ENCODE assay signal across 24 cellular contexts in genomic region chr3:193771736-193772135, GRCh38.
"Had no signal": no experiment of that assay in that cellular context is flagged by ENCODE, and none has a peak within 500 bp of the region (broad histone marks: within the 10 kb centered on the region; RNA-seq: fewer than 3 reads in every experiment).

No MANE protein-coding gene starts in this region.

- H3K9me3 Mint-ChIP-seq: activated naive CD4-positive, alpha-beta T cell treated with anti-CD3 and anti-CD28 coated beads for 36 hours; activated naive CD8-positive, alpha-beta T cell treated with anti-CD3 and anti-CD28 coated beads, Interleukin-2, amount 10 ng/mL, durations not matched to agents 7 days and 5 days; activated T-cell treated with anti-CD3 and anti-CD28 coated beads, Interleukin-2, amount 50 U/mL, for 4 hours; effector memory CD8-positive, alpha-beta T cell; stimulated activated naive CD8-positive, alpha-beta T cell treated with anti-CD3 and anti-CD28 coated beads, Interleukin-15, Interleukin-2, amounts not matched to agents 100 ng/mL and 50 ng/mL, for 24 hours had no signal

- H3K4me3 ChIP-seq: colonic mucosa, dorsolateral prefrontal cortex, esophagus squamous epithelium, gastrocnemius medialis, ovary, psoas muscle, skin epidermis, tibial nerve had no signal

- H3K36me3 ChIP-seq: colonic mucosa, esophagus squamous epithelium, gastrocnemius medialis, ovary, tibial nerve, WERI-Rb-1 had no signal

- ATAC-seq: activated T-cell treated with anti-CD3 and anti-CD28 coated beads, Interleukin-2, amount 50 U/mL, for 4 hours; effector memory CD8-positive, alpha-beta T cell; gastrocnemius medialis; left ventricle myocardium superior; psoas muscle; right cardiac atrium had no signal

- H3K27me3 ChIP-seq: colonic mucosa, ovary, tibial nerve had no signal

- H3K4me3 Mint-ChIP-seq: activated naive CD4-positive, alpha-beta T cell treated with anti-CD3 and anti-CD28 coated beads for 36 hours; activated naive CD8-positive, alpha-beta T cell treated with anti-CD3 and anti-CD28 coated beads, Interleukin-2, amount 10 ng/mL, durations not matched to agents 7 days and 5 days; activated T-cell treated with anti-CD3 and anti-CD28 coated beads, Interleukin-2, amount 50 U/mL, for 4 hours; effector memory CD8-positive, alpha-beta T cell; stimulated activated naive CD8-positive, alpha-beta T cell treated with anti-CD3 and anti-CD28 coated beads, Interleukin-15, Interleukin-2, amounts not matched to agents 100 ng/mL and 50 ng/mL, for 24 hours had no signal

- H3K9me3 ChIP-seq: colonic mucosa, esophagus squamous epithelium, gastrocnemius medialis, ovary, psoas muscle, tibial nerve had no signal

- H3K4me1 ChIP-seq: colonic mucosa, esophagus squamous epithelium, gastrocnemius medialis, psoas muscle, tibial nerve had no signal

- H3K27ac Mint-ChIP-seq: activated naive CD4-positive, alpha-beta T cell treated with anti-CD3 and anti-CD28 coated beads for 36 hours; activated naive CD8-positive, alpha-beta T cell treated with anti-CD3 and anti-CD28 coated beads, Interleukin-2, amount 10 ng/mL, durations not matched to agents 7 days and 5 days; effector memory CD8-positive, alpha-beta T cell; stimulated activated naive CD8-positive, alpha-beta T cell treated with anti-CD3 and anti-CD28 coated beads, Interleukin-15, Interleukin-2, amounts not matched to agents 100 ng/mL and 50 ng/mL, for 24 hours had no signal

- H3K36me3 Mint-ChIP-seq: activated naive CD8-positive, alpha-beta T cell treated with anti-CD3 and anti-CD28 coated beads, Interleukin-2, amount 10 ng/mL, durations not matched to agents 7 days and 5 days had no signal

- H3K27ac ChIP-seq: colonic mucosa, dorsolateral prefrontal cortex, esophagus squamous epithelium, gastrocnemius medialis, ovary, psoas muscle, skin epidermis, tibial nerve, WERI-Rb-1 had no signal

- DNase-seq: activated CD4-positive, CD25-positive, alpha-beta regulatory T cell treated with anti-CD3 and anti-CD28 coated beads, Interleukin-2, amount 50 U/mL, for 72 hours; activated CD8-positive, alpha-beta memory T cell treated with anti-CD3 and anti-CD28 coated beads, Interleukin-2, amount 50 U/mL, for 48 hours; activated effector memory CD4-positive, alpha-beta T cell treated with Interleukin-2 at 50 U/mL for 16 hours; activated naive CD4-positive, alpha-beta T cell treated with anti-CD3 and anti-CD28 coated beads for 36 hours; activated naive CD8-positive, alpha-beta T cell treated with anti-CD3 and anti-CD28 coated beads, Interleukin-2, amount 10 ng/mL, durations not matched to agents 7 days and 5 days; activated T-cell treated with anti-CD3 and anti-CD28 coated beads, Interleukin-2, amount 50 U/mL, for 4 hours; amniotic stem cell; colonic mucosa; dorsolateral prefrontal cortex; effector memory CD8-positive, alpha-beta T cell; esophagus squamous epithelium; gastrocnemius medialis; kidney glomerular epithelial cell; left ventricle myocardium superior; mammary epithelial cell; ovary; psoas muscle; right cardiac atrium; stimulated activated CD4-positive, alpha-beta T cell treated with anti-CD3 and anti-CD28 coated beads, Interleukin-1b, Interleukin-23, amount 100 ng/mL, for 48 hours; T-helper 1 cell; WERI-Rb-1 had no signal
